In the genomic region with DNA sequence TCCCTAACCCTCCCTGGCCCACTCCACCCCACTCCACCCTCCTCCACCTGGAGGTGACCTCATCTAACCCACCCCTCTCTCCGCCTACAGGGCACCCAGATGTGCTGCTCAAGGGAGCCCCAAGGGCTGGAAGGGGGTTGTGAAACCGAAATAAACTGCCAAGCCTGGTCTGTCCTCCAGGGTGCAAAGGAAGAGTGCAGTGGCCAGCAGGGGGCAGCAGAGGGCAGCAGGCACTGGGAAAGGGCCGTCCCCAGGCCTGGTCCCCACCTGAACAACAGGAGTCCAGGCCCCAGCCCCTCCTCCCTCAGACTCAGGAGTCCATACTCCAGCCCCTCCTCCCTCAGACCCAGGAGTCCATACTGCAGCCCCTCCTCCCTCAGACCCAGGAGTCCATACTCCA, we compare ENCODE assay signal across 8 cellular contexts. TPM values are rescaled to one million over a fixed set of nuclear protein-coding genes. Genes with fewer than 3 reads are reported as not detected.
DNase-seq lines count a peak whose midpoint lies in the region; ATAC-seq and TF ChIP-seq lines count a peak whose summit lies in the region.

No MANE protein-coding gene starts in this region.

- POLR2A ChIA-PET in activated CD4-positive, alpha-beta memory T cell treated with anti-CD3 and anti-CD28 coated beads, Interleukin-2, amount 10 ng/mL, durations not matched to agents 7 days and 5 days (lab: Charles Lee), result no interaction called here

- H3K9me3 Mint-ChIP-seq in activated CD4-positive, alpha-beta memory T cell treated with anti-CD3 and anti-CD28 coated beads, Interleukin-2, amount 10 ng/mL, durations not matched to agents 7 days and 5 days, result no peaks in the 10 kb centered on the region
- H3K9me3 Mint-ChIP-seq in memory B cell, result peaks cover 2% of the 10 kb centered on the region

- H3K27me3 Mint-ChIP-seq in activated CD4-positive, alpha-beta memory T cell treated with anti-CD3 and anti-CD28 coated beads, Interleukin-2, amount 10 ng/mL, durations not matched to agents 7 days and 5 days, result peaks cover 4% of the 10 kb centered on the region
- peaks cover 15% of the 10 kb centered on the region for H3K27me3 Mint-ChIP-seq in memory B cell

- no peak overlapping the region for H3K4me3 Mint-ChIP-seq in activated CD4-positive, alpha-beta memory T cell treated with anti-CD3 and anti-CD28 coated beads, Interleukin-2, amount 10 ng/mL, durations not matched to agents 7 days and 5 days
- no peak overlapping the region for H3K4me3 Mint-ChIP-seq in memory B cell

- no peaks in the 10 kb centered on the region for H3K36me3 Mint-ChIP-seq in activated CD4-positive, alpha-beta memory T cell treated with anti-CD3 and anti-CD28 coated beads, Interleukin-2, amount 10 ng/mL, durations not matched to agents 7 days and 5 days (ENCODE audit: low read depth)
- no peaks in the 10 kb centered on the region for H3K36me3 Mint-ChIP-seq in memory B cell

- H3K4me1 Mint-ChIP-seq in activated CD4-positive, alpha-beta memory T cell treated with anti-CD3 and anti-CD28 coated beads, Interleukin-2, amount 10 ng/mL, durations not matched to agents 7 days and 5 days, result peaks cover 22% of the 10 kb centered on the region
- peaks cover 6% of the 10 kb centered on the region for H3K4me1 Mint-ChIP-seq in memory B cell

- CTCF ChIA-PET in activated CD4-positive, alpha-beta memory T cell treated with anti-CD3 and anti-CD28 coated beads, Interleukin-2, amount 10 ng/mL, durations not matched to agents 7 days and 5 days (lab: Charles Lee), result no interaction called here

- peak; percentile 60 for ATAC-seq in HG03432 (IDR thresholded peaks at IDR 0.05; ENCODE audit: unreplicated experiment)
- peak; percentile 98 for ATAC-seq in memory B cell (ENCODE audit: low read depth)
- no peak for ATAC-seq in HG03097 (IDR thresholded peaks at IDR 0.05; ENCODE audit: low FRiP score, unreplicated experiment)

- no peak overlapping the region for H3K27ac Mint-ChIP-seq in activated CD4-positive, alpha-beta memory T cell treated with anti-CD3 and anti-CD28 coated beads, Interleukin-2, amount 10 ng/mL, durations not matched to agents 7 days and 5 days
- no peak overlapping the region for H3K27ac Mint-ChIP-seq in memory B cell

- DNase-seq in NCI-H82 (lab: John Stamatoyannopoulos, UW), result peak; percentile 90
- DNase-seq in activated CD4-positive, alpha-beta memory T cell treated with anti-CD3 and anti-CD28 coated beads, Interleukin-2, amount 10 ng/mL, durations not matched to agents 7 days and 5 days, result peak; percentile 88
- peak; percentile 94 for DNase-seq in ecto neural progenitor cell (ENCODE audit: low spot score)
- peak; percentile 71 to 73 for DNase-seq in memory B cell (ENCODE audit: low spot score in 2 of 2)
- peak; percentile 64 to 72 for DNase-seq in stimulated activated CD8-positive, alpha-beta memory T cell treated with anti-CD3 and anti-CD28 coated beads, Interleukin-4, amount 100 ng/mL, for 1 hour (ENCODE audit: low read depth in 2 of 2, low spot score in 1 of 2)

- peak; percentile 97 for TF ChIP-seq CTCF in GM12872 (IDR thresholded peaks at IDR 0.05; ENCODE audit: insufficient read depth, low read depth, low read length)

RNA-seq across cellular contexts. Expression of a gene that starts 8.4 kb away (rescaled TPM):
- total RNA-seq in activated CD4-positive, alpha-beta memory T cell treated with anti-CD3 and anti-CD28 coated beads, Interleukin-2, amount 10 ng/mL, durations not matched to agents 7 days and 5 days, result not detected

RNA-seq across cellular contexts. Expression of a gene that starts 22.8 kb away (rescaled TPM):
- total RNA-seq in activated CD4-positive, alpha-beta memory T cell treated with anti-CD3 and anti-CD28 coated beads, Interleukin-2, amount 10 ng/mL, durations not matched to agents 7 days and 5 days, result not detected

RNA-seq across cellular contexts. Expression of a gene that starts 45.6 kb away (rescaled TPM):
- under 1 TPM; 0.25 to 0.38 TPM for total RNA-seq in activated CD4-positive, alpha-beta memory T cell treated with anti-CD3 and anti-CD28 coated beads, Interleukin-2, amount 10 ng/mL, durations not matched to agents 7 days and 5 days

RNA-seq across cellular contexts. Expression of a gene that starts 52.0 kb away (rescaled TPM):
- total RNA-seq in activated CD4-positive, alpha-beta memory T cell treated with anti-CD3 and anti-CD28 coated beads, Interleukin-2, amount 10 ng/mL, durations not matched to agents 7 days and 5 days, result 10 to 100 TPM; 63.4 to 66.6 TPM
